ENCODE assay signal across 18 cellular contexts in genomic region chr3:67648701-67649100, GRCh38. TPM values are rescaled to one million over a fixed set of nuclear protein-coding genes. Genes with fewer than 3 reads are reported as not detected.
A peak's percentile ranks its signal among the peaks of the same experiment; 100 is the strongest.
DNase-seq lines count a peak whose midpoint lies in the region; ATAC-seq, FAIRE-seq and TF ChIP-seq lines count a peak whose summit lies in the region.
"Had no signal": no experiment of that assay in that cellular context is flagged by ENCODE, and none has a peak within 500 bp of the region (broad histone marks: within the 10 kb centered on the region; RNA-seq: fewer than 3 reads in every experiment).

No MANE protein-coding gene starts in this region.

- TF ChIP-seq EP300 in A549 (IDR thresholded peaks at IDR 0.05) (no peak), esophagus muscularis mucosa (IDR thresholded peaks at IDR 0.05) (no peak)

- intact Hi-C loops in IMR-90 (cut with micrococcal nuclease) = loop anchor here (5.0 kb wide), 1 partner anchor 186 kb away; no protein-coding TSS in a partner anchor
- intact Hi-C loops in esophagus muscularis mucosa (cut with DNase I) = no loop called here
- intact Hi-C loops in testis (cut with DNase I; ENCODE audit: low total_unique reads) = no loop called here

- H3K4me3 Mint-ChIP-seq in memory B cell = no peak overlapping the region
- no peak overlapping the region for H3K4me3 Mint-ChIP-seq in T-helper 17 cell
- H3K4me3 Mint-ChIP-seq: activated CD8-positive, alpha-beta memory T cell treated with anti-CD3 and anti-CD28 coated beads, Interleukin-2, amount 10 ng/mL, durations not matched to agents 7 days and 5 days had no signal

- H2BK15ac ChIP-seq in IMR-90 (ENCODE audit: low read depth, low read length) = peak overlapping the region; percentile 78; the same call in 2 of the 3 replicates

- WGBS in A549 (ENCODE audit: missing lambda C conversion rate) = 31% methylated on average over 4 of the region's 4 CpGs
- WGBS in IMR-90 (ENCODE audit: extremely low coverage in 2 of 2, insufficient read length in 1 of 2), 2 experiments = no CpG with 5 or more reads among the region's 4 CpGs
- 82% methylated on average over 4 of the region's 4 CpGs for WGBS in esophagus muscularis mucosa
- 63 to 67% methylated on average over 4 of the region's 4 CpGs for WGBS in testis, 2 donors

- H2AK9ac ChIP-seq in IMR-90 (replicated peaks; ENCODE audit: low read depth, low read length, poor library complexity) = no peak overlapping the region

- peak overlapping the region; percentile 94 for H2BK5ac ChIP-seq in IMR-90 (ENCODE audit: low read depth, low read length, poor library complexity, severe bottlenecking)

- H3K4ac ChIP-seq in IMR-90 (ENCODE audit: low read depth, low read length) = peak overlapping the region; percentile 84; the same call in 1 of the 2 replicates

- peak; percentile 6 to 38; a peak in 3 of 6 replicates for ATAC-seq in A549
- ATAC-seq in IMR-90 (ENCODE audit: low read depth) = peak; percentile 16; the same call in 1 of the 2 replicates
- ATAC-seq in memory B cell (ENCODE audit: low read depth) = no peak
- ATAC-seq in T-helper 17 cell = no peak
- no peak for ATAC-seq in omental fat pad (ENCODE audit: low FRiP score)
- ATAC-seq: activated CD8-positive, alpha-beta memory T cell treated with anti-CD3 and anti-CD28 coated beads, Interleukin-2, amount 10 ng/mL, durations not matched to agents 7 days and 5 days had no signal

- H3K18ac ChIP-seq in IMR-90 (ENCODE audit: low read depth, low read length) = peak overlapping the region; percentile 100

- H3K23ac ChIP-seq in IMR-90 (ENCODE audit: low read depth, low read length) = 0 out of 2 replicates have a peak overlapping the region, but pooled peaks have one; percentile 53

- in situ Hi-C loops in IMR-90 (cut with MboI; ENCODE audit: low sequenced_read_pairs) = no loop called here

- POLR2A ChIA-PET in A549 (lab: Yijun Ruan, JAX) (interaction anchor here (3.1 kb wide), 1 partner anchor 13 kb away, joined by 11 read pairs; no protein-coding TSS in a partner anchor), IMR-90 (lab: Charles Lee; ENCODE audit: unreplicated experiment) (interaction anchor here (0.5 kb wide), 1 partner anchor 307 kb away, joined by 4 read pairs; no protein-coding TSS in a partner anchor)

- CTCF ChIA-PET in A549 (lab: Yijun Ruan, JAX) (no interaction called here), IMR-90 (lab: Yijun Ruan, JAX) (no interaction called here)

- H3K79me1 ChIP-seq in IMR-90 (ENCODE audit: low read depth in 1 of 2, low read length in 2 of 2) = peaks cover 18 to 52% of the 10 kb centered on the region in 2 experiments

- H2BK120ac ChIP-seq in IMR-90 (ENCODE audit: low read depth, low read length) = peak overlapping the region; percentile 92

- no peaks in the 10 kb centered on the region for H3K9me3 Mint-ChIP-seq in memory B cell

- no peak for TF ChIP-seq RAD21 in A549 (conservative IDR thresholded peaks at IDR 0.05 in 1 of 2, IDR thresholded peaks at IDR 0.05 in 1 of 2)
- no peak for TF ChIP-seq RAD21 in IMR-90 (IDR thresholded peaks at IDR 0.05; ENCODE audit: low read length)

- TF ChIP-seq POLR2A in A549 (IDR thresholded peaks at IDR 0.05; ENCODE audit: low read length) = no peak
- TF ChIP-seq POLR2A in IMR-90 (IDR thresholded peaks at IDR 0.05; ENCODE audit: low read depth, low read length) = no peak
- no peak for TF ChIP-seq POLR2A in esophagus muscularis mucosa (IDR thresholded peaks at IDR 0.05; ENCODE audit: low read depth)
- TF ChIP-seq POLR2A in testis (IDR thresholded peaks at IDR 0.05) = no peak

- peak overlapping the region in 1 of 2 experiments; percentile 68; a peak in 1 of 4 replicates for H4K8ac ChIP-seq in IMR-90 (ENCODE audit: low read depth in 2 of 2, low read length in 2 of 2)

- TF ChIP-seq CTCF in A549 (IDR thresholded peaks at IDR 0.05) (no peak), IMR-90 (conservative IDR thresholded peaks at IDR 0.05; ENCODE audit: low read depth, low read length) (no peak), esophagus muscularis mucosa (IDR thresholded peaks at IDR 0.05) (no peak), omental fat pad (IDR thresholded peaks at IDR 0.05) (no peak), testis (IDR thresholded peaks at IDR 0.05) (no peak)

- H3K36me3 ChIP-seq in IMR-90 (ENCODE audit: control insufficient read depth, insufficient read depth, low read length) = no peaks in the 10 kb centered on the region
- peaks cover 0 to 1% (median 0%) of the 10 kb centered on the region in 4 donors for H3K36me3 ChIP-seq in esophagus muscularis mucosa
- H3K36me3 ChIP-seq in testis (ENCODE audit: low read depth, missing control alignments) = no peaks in the 10 kb centered on the region
- H3K36me3 ChIP-seq: MG63, neutrophil, thyroid gland had no signal

- H3K4me1 ChIP-seq in A549 (peaks cover 85% of the 10 kb centered on the region), IMR-90 (ENCODE audit: control insufficient read depth, insufficient read depth, low read length) (peaks cover 15% of the 10 kb centered on the region), esophagus muscularis mucosa (peaks cover 4 to 49% (median 11%) of the 10 kb centered on the region in 4 donors), testis (peaks cover 10% of the 10 kb centered on the region)

- H3K14ac ChIP-seq in IMR-90 (replicated peaks; ENCODE audit: low read depth, low read length) = peak overlapping the region; percentile 24

- H3K36me3 Mint-ChIP-seq in memory B cell = peaks cover 27% of the 10 kb centered on the region
- H3K36me3 Mint-ChIP-seq in T-helper 17 cell (ENCODE audit: low read depth) = peaks cover 12% of the 10 kb centered on the region

- H4K5ac ChIP-seq in IMR-90 (ENCODE audit: low read depth, low read length) = peak overlapping the region; percentile 98; the same call in 1 of the 2 replicates

- no peak overlapping the region for H3K9ac ChIP-seq in IMR-90 (ENCODE audit: low read depth, low read length)

- H4K20me1 ChIP-seq in IMR-90 (ENCODE audit: insufficient read depth, low read length) = peaks cover 11% of the 10 kb centered on the region; the same call in 1 of the 2 replicates

- H3K27ac Mint-ChIP-seq in memory B cell (peak overlapping the region; percentile 43), T-helper 17 cell (no peak overlapping the region)
- H3K27ac Mint-ChIP-seq: activated CD8-positive, alpha-beta memory T cell treated with anti-CD3 and anti-CD28 coated beads, Interleukin-2, amount 10 ng/mL, durations not matched to agents 7 days and 5 days had no signal

- no peaks in the 10 kb centered on the region for H3K9me3 ChIP-seq in A549
- no peaks in the 10 kb centered on the region for H3K9me3 ChIP-seq in IMR-90 (ENCODE audit: control insufficient read depth, insufficient read depth, low read length)
- H3K9me3 ChIP-seq in esophagus muscularis mucosa = no peaks in the 10 kb centered on the region
- H3K9me3 ChIP-seq in T-helper 17 cell (ENCODE audit: control insufficient read depth, low read length, poor library complexity, severe bottlenecking) = no peaks in the 10 kb centered on the region
- no peaks in the 10 kb centered on the region for H3K9me3 ChIP-seq in testis
- H3K9me3 ChIP-seq: MG63, neutrophil, thyroid gland had no signal

- no peak overlapping the region for H2AFZ ChIP-seq in IMR-90 (replicated peaks; ENCODE audit: low read length, poor library complexity)

- no peak for FAIRE-seq in A549 (lab: Jason Lieb, UNC)

- peak overlapping the region; percentile 79 for H3K4me2 ChIP-seq in A549
- peak overlapping the region; percentile 45 for H3K4me2 ChIP-seq in IMR-90 (ENCODE audit: low read depth, low read length)

- H3K27me3 ChIP-seq in IMR-90 (ENCODE audit: control insufficient read depth, insufficient read depth, low read length) (no peaks in the 10 kb centered on the region), esophagus muscularis mucosa (no peaks in the 10 kb centered on the region), testis (no peaks in the 10 kb centered on the region)
- H3K27me3 ChIP-seq: MG63, neutrophil, thyroid gland had no signal

- no peak overlapping the region for H3K56ac ChIP-seq in IMR-90 (ENCODE audit: extremely low read depth, insufficient read depth, low read length)

- H4K91ac ChIP-seq in IMR-90 (ENCODE audit: insufficient read depth, low read depth, low read length) = peak overlapping the region; percentile 90; the same call in 1 of the 2 replicates

- no TSS peak for BruUV-seq in IMR-90 (replicated peaks; lab: Mats Ljungman, UMichigan)

- peak overlapping the region; percentile 68 for H2AK5ac ChIP-seq in IMR-90 (ENCODE audit: low read depth, low read length)

- dilution Hi-C loops in IMR-90 (cut with HindIII; ENCODE audit: low sequenced_read_pairs, unreplicated experiment) = no loop called here

- peak overlapping the region; percentile 91 for H2BK20ac ChIP-seq in IMR-90 (ENCODE audit: low read depth, low read length)

- H3K27ac ChIP-seq in A549 = peak overlapping the region; percentile 97 to 100
- peak overlapping the region; percentile 70; the same call in 1 of the 2 replicates for H3K27ac ChIP-seq in IMR-90 (ENCODE audit: insufficient read depth, low read length)
- H3K27ac ChIP-seq in esophagus muscularis mucosa (replicated peaks in 1 of 4) = no peak overlapping the region
- no peak overlapping the region for H3K27ac ChIP-seq in testis
- H3K27ac ChIP-seq: neutrophil, thyroid gland, VCaP had no signal

- H3K27me3 Mint-ChIP-seq in memory B cell (no peaks in the 10 kb centered on the region), T-helper 17 cell (no peaks in the 10 kb centered on the region)
- H3K27me3 Mint-ChIP-seq: activated CD8-positive, alpha-beta memory T cell treated with anti-CD3 and anti-CD28 coated beads, Interleukin-2, amount 10 ng/mL, durations not matched to agents 7 days and 5 days had no signal

- no peak for DNase-seq in A549 (ENCODE audit: low read depth in 1 of 2, low spot score in 1 of 2)
- DNase-seq in IMR-90 = peak; percentile 58
- DNase-seq in esophagus muscularis mucosa (ENCODE audit: extremely low spot score) = peak; percentile 50
- DNase-seq in memory B cell (ENCODE audit: low spot score in 2 of 2) = no peak
- DNase-seq in stimulated activated CD4-positive, alpha-beta T cell treated with anti-CD3 and anti-CD28 coated beads, Interleukin-4, amount 100 ng/mL, for 1 hour = no peak
- DNase-seq in T-helper 17 cell = no peak
- no peak for DNase-seq in omental fat pad (ENCODE audit: low spot score)
- DNase-seq in testis = no peak
- DNase-seq: activated CD8-positive, alpha-beta memory T cell treated with anti-CD3 and anti-CD28 coated beads, Interleukin-2, amount 10 ng/mL, durations not matched to agents 7 days and 5 days; activated naive CD4-positive, alpha-beta T cell; central memory CD4-positive, alpha-beta T cell; DMS 273 treated with DMSO at 0.1 percent for 48 hours; left cardiac atrium; MG63; NCI-H2107; thyroid gland had no signal

- H3K4me1 Mint-ChIP-seq in memory B cell (peaks cover 49% of the 10 kb centered on the region), T-helper 17 cell (peaks cover 44% of the 10 kb centered on the region)

- peaks cover 11% of the 10 kb centered on the region for H3K9me1 ChIP-seq in IMR-90 (ENCODE audit: insufficient read depth, low read length)

- H3K4me3 ChIP-seq in A549 (no peak overlapping the region), IMR-90 (ENCODE audit: insufficient read depth, low read depth, low read length) (no peak overlapping the region), esophagus muscularis mucosa (no peak overlapping the region), testis (no peak overlapping the region)
- H3K4me3 ChIP-seq: MG63, thyroid gland had no signal

RNA-seq across cellular contexts. Expression of gene SUCLG2, which starts 5.7 kb away (rescaled TPM):
- polyA plus RNA-seq in A549 (2011; rRNA removed) (37.6 and 61.3 TPM in 2 replicates), A549 (2017; fragmentation: RNase III; extraction: RNeasy Plus Mini Kit Qiagen cat#74134 plus additional on column Dnase treatment) (39.8 to 42.4 TPM (median 42.2 TPM) in 3 replicates), IMR-90 (2012; rRNA removed) (21.4 and 26.8 TPM in 2 replicates), testis (ENCODE audit: insufficient read depth, low read depth, low replicate concordance) (28.7 TPM)
- polyA plus RNA-seq in A549 (2012; cell fraction: cytosol; rRNA removed) = 13.2 and 14.7 TPM in 2 replicates
- polyA plus RNA-seq in A549 (2012; cell fraction: nucleus; rRNA removed) = 5.8 and 8.0 TPM in 2 replicates
- 15.1 and 15.2 TPM in 2 replicates for polyA minus RNA-seq in A549 (2011; rRNA and poly(A)+ RNA removed)
- total RNA-seq in IMR-90 (2012; rRNA removed) (34.6 and 45.5 TPM in 2 replicates), esophagus muscularis mucosa (10 to 100 TPM; 55.2 to 69.3 (median 63.4) TPM), T-helper 17 cell (10 to 100 TPM; 43.8 to 48.1 TPM), omental fat pad (10 to 100 TPM; 37.5 to 52.2 (median 42.1) TPM), testis (10 to 100 TPM; 18.0 to 23.8 TPM)
- 5.3 TPM in 2 replicates for polyA plus RNA-seq in IMR-90 (2012; cell fraction: cytosol; rRNA removed)
- polyA plus RNA-seq in IMR-90 (2012; cell fraction: nucleus; rRNA removed; ENCODE audit: low replicate concordance) = 1.3 and 8.4 TPM in 2 replicates

Comparison
In these comparisons a context has a peak if more than half of its experiments do, and no peak if none do; other contexts are left out.
1. ATAC-seq: peak in A549 (2 of 2) and IMR-90 (single experiment); none in memory B cell (single experiment), T-helper 17 cell (single experiment) and omental fat pad (single experiment).
2. DNase-seq: peak in IMR-90 (single experiment) and esophagus muscularis mucosa (single experiment); none in A549 (0 of 2), memory B cell (0 of 2), stimulated activated CD4-positive, alpha-beta T cell treated with anti-CD3 and anti-CD28 coated beads, Interleukin-4, amount 100 ng/mL, for 1 hour (single experiment), T-helper 17 cell (0 of 3), omental fat pad (single experiment) and testis (single experiment).
3. H3K27ac ChIP-seq: peak in A549 (2 of 2) and IMR-90 (single experiment); none in esophagus muscularis mucosa (0 of 4) and testis (0 of 2).